ENCODE assay signal across 1 cellular context in genomic region chr6:134351615-134352474, GRCh38.
TF ChIP-seq lines count a peak whose summit lies in the region.

No MANE protein-coding gene starts in this region.

TF ChIP-seq in HepG2, 621 proteins besides CTCF, POLR2A, EP300 and RAD21 (continued from another document):
- TF ChIP-seq CREB1 (IDR thresholded peaks at IDR 0.05): no peak
- TF ChIP-seq CREB1 (CRISPR knock-in tag; IDR thresholded peaks at IDR 0.05): no peak
- TF ChIP-seq PRDM10 (CRISPR knock-in tag; IDR thresholded peaks at IDR 0.05; ENCODE audit: low read depth): no peak
- no peak for TF ChIP-seq POLR2AphosphoS5 (IDR thresholded peaks at IDR 0.05; ENCODE audit: low read depth, low read length)
- no peak for TF ChIP-seq ZFX (CRISPR knock-in tag; IDR thresholded peaks at IDR 0.05; ENCODE audit: low read depth)
- TF ChIP-seq SMAD3 (CRISPR knock-in tag; IDR thresholded peaks at IDR 0.05): no peak
- no peak for TF ChIP-seq RFXANK (CRISPR knock-in tag; IDR thresholded peaks at IDR 0.05)
- no peak for TF ChIP-seq ZNF564 (CRISPR knock-in tag; IDR thresholded peaks at IDR 0.05)
- no peak for TF ChIP-seq ZNF607 (CRISPR knock-in tag; IDR thresholded peaks at IDR 0.05; ENCODE audit: borderline replicate concordance)
- TF ChIP-seq ZNF512 (CRISPR knock-in tag; IDR thresholded peaks at IDR 0.05): no peak
- TF ChIP-seq, protein P1, sequence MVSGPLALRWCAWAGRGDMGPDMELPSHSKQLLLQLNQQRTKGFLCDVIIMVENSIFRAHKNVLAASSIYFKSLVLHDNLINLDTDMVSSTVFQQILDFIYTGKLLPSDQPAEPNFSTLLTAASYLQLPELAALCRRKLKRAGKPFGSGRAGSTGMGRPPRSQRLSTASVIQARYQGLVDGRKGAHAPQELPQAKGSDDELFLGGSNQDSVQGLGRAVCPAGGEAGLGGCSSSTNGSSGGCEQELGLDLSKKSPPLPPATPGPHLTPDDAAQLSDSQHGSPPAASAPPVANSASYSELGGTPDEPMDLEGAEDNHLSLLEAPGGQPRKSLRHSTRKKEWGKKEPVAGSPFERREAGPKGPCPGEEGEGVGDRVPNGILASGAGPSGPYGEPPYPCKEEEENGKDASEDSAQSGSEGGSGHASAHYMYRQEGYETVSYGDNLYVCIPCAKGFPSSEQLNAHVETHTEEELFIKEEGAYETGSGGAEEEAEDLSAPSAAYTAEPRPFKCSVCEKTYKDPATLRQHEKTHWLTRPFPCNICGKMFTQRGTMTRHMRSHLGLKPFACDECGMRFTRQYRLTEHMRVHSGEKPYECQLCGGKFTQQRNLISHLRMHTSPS (CRISPR knock-in tag; IDR thresholded peaks at IDR 0.05; ENCODE audit: low read depth): no peak
- no peak for TF ChIP-seq KDM3A (CRISPR knock-in tag; IDR thresholded peaks at IDR 0.05; ENCODE audit: low read depth)
- TF ChIP-seq, protein P2, sequence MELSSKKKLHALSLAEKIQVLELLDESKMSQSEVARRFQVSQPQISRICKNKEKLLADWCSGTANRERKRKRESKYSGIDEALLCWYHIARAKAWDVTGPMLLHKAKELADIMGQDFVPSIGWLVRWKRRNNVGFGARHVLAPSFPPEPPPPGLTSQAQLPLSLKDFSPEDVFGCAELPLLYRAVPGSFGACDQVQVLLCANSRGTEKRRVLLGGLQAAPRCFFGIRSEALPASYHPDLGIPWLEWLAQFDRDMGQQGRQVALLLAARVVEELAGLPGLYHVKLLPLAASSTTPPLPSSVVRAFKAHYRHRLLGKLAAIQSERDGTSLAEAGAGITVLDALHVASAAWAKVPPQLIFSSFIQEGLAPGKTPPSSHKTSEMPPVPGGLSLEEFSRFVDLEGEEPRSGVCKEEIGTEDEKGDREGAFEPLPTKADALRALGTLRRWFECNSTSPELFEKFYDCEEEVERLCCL (CRISPR knock-in tag; IDR thresholded peaks at IDR 0.05; ENCODE audit: borderline replicate concordance): no peak
- no peak for TF ChIP-seq MXD4 (CRISPR knock-in tag; IDR thresholded peaks at IDR 0.05)
- no peak for TF ChIP-seq FOXA1 (IDR thresholded peaks at IDR 0.05)
- no peak for TF ChIP-seq FOXA1 (CRISPR knock-in tag; IDR thresholded peaks at IDR 0.05)
- no peak for TF ChIP-seq ZNF776 (CRISPR knock-in tag; IDR thresholded peaks at IDR 0.05)
